ENCODE assay signal across 1 cellular context in the genomic region with DNA sequence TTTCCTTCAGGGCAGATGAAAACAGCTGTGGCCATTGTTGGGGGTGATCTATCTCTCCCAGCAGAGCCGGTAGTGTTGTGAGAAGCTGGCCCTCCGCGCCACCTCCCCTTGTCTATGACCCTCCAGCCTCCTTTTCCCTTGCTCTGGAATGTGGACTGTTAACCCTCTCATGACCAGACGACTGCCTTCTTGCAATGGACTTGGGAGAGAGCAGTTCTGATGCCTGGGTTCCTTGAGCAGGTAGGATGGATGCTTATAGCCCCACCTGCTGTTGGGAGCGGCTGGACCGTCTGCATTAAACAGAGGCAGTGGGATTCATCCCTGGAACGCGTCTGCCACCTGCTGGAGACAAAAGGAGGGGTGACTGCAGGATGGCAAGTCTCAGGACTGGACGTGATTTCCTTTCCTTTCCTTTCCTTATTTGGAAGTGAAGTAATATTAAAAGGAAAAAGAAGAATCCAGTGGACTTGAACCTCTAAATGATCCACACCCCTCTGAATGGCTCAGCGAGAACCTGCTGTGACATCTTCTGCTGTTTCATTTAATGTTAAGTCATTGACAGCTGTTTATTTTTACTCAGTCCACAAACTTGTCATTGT.
TF ChIP-seq lines count a peak whose summit lies in the region.

No MANE protein-coding gene starts in this region.

TF ChIP-seq in HepG2, 621 proteins besides CTCF, POLR2A, EP300 and RAD21 (continued from another document and continues in another):
- TF ChIP-seq, protein P1, sequence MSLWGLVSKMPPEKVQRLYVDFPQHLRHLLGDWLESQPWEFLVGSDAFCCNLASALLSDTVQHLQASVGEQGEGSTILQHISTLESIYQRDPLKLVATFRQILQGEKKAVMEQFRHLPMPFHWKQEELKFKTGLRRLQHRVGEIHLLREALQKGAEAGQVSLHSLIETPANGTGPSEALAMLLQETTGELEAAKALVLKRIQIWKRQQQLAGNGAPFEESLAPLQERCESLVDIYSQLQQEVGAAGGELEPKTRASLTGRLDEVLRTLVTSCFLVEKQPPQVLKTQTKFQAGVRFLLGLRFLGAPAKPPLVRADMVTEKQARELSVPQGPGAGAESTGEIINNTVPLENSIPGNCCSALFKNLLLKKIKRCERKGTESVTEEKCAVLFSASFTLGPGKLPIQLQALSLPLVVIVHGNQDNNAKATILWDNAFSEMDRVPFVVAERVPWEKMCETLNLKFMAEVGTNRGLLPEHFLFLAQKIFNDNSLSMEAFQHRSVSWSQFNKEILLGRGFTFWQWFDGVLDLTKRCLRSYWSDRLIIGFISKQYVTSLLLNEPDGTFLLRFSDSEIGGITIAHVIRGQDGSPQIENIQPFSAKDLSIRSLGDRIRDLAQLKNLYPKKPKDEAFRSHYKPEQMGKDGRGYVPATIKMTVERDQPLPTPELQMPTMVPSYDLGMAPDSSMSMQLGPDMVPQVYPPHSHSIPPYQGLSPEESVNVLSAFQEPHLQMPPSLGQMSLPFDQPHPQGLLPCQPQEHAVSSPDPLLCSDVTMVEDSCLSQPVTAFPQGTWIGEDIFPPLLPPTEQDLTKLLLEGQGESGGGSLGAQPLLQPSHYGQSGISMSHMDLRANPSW (CRISPR knock-in tag; IDR thresholded peaks at IDR 0.05; ENCODE audit: borderline replicate concordance), result no peak
- no peak for TF ChIP-seq ZNF143 (CRISPR knock-in tag; IDR thresholded peaks at IDR 0.05)
- TF ChIP-seq ZSCAN29 (CRISPR knock-in tag; conservative IDR thresholded peaks at IDR 0.05), result no peak
- no peak for TF ChIP-seq SIN3B (IDR thresholded peaks at IDR 0.05; ENCODE audit: low read length)
- no peak for TF ChIP-seq ADNP (CRISPR knock-in tag; IDR thresholded peaks at IDR 0.05)
- TF ChIP-seq ZBTB7A (CRISPR knock-in tag; IDR thresholded peaks at IDR 0.05), result no peak
- TF ChIP-seq KLF12 (CRISPR knock-in tag; IDR thresholded peaks at IDR 0.05; ENCODE audit: borderline replicate concordance), result no peak
- TF ChIP-seq SATB2 (CRISPR knock-in tag; IDR thresholded peaks at IDR 0.05), result no peak
- no peak for TF ChIP-seq RFX3 (CRISPR knock-in tag; IDR thresholded peaks at IDR 0.05)
- no peak for TF ChIP-seq ZFP36L2 (CRISPR knock-in tag; IDR thresholded peaks at IDR 0.05)
- TF ChIP-seq ZNF510 (CRISPR knock-in tag; IDR thresholded peaks at IDR 0.05; ENCODE audit: low read depth), result peak; percentile 55; the same call in 1 of the 2 replicates
- TF ChIP-seq, protein P2, sequence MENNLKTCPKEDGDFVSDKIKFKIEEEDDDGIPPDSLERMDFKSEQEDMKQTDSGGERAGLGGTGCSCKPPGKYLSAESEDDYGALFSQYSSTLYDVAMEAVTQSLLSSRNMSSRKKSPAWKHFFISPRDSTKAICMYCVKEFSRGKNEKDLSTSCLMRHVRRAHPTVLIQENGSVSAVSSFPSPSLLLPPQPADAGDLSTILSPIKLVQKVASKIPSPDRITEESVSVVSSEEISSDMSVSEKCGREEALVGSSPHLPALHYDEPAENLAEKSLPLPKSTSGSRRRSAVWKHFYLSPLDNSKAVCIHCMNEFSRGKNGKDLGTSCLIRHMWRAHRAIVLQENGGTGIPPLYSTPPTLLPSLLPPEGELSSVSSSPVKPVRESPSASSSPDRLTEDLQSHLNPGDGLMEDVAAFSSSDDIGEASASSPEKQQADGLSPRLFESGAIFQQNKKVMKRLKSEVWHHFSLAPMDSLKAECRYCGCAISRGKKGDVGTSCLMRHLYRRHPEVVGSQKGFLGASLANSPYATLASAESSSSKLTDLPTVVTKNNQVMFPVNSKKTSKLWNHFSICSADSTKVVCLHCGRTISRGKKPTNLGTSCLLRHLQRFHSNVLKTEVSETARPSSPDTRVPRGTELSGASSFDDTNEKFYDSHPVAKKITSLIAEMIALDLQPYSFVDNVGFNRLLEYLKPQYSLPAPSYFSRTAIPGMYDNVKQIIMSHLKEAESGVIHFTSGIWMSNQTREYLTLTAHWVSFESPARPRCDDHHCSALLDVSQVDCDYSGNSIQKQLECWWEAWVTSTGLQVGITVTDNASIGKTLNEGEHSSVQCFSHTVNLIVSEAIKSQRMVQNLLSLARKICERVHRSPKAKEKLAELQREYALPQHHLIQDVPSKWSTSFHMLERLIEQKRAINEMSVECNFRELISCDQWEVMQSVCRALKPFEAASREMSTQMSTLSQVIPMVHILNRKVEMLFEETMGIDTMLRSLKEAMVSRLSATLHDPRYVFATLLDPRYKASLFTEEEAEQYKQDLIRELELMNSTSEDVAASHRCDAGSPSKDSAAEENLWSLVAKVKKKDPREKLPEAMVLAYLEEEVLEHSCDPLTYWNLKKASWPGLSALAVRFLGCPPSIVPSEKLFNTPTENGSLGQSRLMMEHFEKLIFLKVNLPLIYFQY (CRISPR knock-in tag; IDR thresholded peaks at IDR 0.05; ENCODE audit: borderline replicate concordance), result 0 out of 2 replicates have a peak, but pooled peaks have one; percentile 57
- TF ChIP-seq, protein P3, sequence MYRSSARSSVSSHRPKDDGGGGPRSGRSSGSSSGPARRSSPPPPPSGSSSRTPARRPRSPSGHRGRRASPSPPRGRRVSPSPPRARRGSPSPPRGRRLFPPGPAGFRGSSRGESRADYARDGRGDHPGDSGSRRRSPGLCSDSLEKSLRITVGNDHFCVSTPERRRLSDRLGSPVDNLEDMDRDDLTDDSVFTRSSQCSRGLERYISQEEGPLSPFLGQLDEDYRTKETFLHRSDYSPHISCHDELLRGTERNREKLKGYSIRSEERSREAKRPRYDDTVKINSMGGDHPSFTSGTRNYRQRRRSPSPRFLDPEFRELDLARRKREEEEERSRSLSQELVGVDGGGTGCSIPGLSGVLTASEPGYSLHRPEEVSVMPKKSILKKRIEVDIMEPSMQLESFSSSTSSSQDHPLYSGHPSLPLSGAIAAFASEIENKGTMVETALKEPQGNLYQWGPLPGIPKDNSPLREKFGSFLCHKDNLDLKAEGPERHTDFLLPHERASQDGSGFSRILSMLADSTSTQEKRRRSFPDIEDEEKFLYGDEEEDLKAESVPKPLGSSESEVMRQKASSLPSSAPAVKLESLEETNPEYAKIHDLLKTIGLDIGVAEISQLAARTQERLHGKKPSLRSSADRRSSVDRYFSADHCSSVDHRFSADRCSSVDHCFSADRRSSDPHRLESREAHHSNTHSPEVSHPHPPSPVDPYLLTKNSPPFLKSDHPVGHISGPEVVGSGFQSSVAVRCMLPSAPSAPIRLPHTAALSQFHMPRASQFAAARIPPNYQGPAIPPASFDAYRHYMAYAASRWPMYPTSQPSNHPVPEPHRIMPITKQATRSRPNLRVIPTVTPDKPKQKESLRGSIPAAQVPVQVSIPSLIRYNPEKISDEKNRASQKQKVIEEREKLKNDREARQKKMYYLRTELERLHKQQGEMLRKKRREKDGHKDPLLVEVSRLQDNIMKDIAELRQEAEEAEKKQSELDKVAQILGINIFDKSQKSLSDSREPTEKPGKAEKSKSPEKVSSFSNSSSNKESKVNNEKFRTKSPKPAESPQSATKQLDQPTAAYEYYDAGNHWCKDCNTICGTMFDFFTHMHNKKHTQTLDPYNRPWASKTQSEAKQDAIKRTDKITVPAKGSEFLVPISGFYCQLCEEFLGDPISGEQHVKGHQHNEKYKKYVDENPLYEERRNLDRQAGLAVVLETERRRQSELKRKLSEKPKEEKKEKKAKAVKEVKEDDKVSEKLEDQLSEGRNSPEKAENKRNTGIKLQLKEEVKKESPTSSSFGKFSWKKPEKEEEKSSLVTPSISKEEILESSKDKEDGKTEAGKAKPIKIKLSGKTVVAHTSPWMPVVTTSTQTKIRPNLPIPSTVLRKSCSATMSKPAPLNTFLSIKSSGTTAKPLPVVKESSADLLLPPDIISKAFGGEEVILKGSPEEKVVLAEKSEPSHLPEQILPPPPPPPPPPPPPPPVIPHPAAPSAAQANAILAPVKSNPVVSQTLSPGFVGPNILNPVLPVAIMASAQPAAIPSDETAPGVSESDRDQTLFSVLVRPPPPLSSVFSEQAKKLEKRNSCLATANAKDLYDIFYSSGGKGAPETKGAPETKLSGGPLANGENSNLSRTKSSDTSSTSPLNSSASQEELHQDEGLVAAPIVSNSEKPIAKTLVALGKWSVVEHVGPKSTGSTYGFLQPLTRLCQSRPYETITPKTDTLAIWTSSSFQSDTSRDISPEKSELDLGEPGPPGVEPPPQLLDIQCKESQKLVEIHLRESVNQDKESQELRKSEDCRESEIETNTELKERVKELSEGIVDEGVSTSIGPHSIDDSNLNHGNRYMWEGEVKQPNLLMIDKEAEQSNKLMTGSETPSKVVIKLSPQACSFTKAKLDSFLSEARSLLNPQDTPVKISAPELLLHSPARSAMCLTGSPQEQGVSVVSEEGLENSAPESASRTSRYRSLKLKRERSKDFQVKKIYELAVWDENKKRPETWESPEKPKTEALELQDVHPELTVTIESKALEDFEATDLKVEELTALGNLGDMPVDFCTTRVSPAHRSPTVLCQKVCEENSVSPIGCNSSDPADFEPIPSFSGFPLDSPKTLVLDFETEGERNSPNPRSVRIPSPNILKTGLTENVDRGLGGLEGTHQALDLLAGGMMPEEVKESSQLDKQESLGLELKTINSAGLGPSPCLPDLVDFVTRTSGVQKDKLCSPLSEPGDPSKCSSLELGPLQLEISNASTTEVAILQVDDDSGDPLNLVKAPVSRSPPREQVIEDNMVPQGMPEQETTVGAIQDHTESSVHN (CRISPR knock-in tag; IDR thresholded peaks at IDR 0.05), result no peak
- TF ChIP-seq, protein P4, sequence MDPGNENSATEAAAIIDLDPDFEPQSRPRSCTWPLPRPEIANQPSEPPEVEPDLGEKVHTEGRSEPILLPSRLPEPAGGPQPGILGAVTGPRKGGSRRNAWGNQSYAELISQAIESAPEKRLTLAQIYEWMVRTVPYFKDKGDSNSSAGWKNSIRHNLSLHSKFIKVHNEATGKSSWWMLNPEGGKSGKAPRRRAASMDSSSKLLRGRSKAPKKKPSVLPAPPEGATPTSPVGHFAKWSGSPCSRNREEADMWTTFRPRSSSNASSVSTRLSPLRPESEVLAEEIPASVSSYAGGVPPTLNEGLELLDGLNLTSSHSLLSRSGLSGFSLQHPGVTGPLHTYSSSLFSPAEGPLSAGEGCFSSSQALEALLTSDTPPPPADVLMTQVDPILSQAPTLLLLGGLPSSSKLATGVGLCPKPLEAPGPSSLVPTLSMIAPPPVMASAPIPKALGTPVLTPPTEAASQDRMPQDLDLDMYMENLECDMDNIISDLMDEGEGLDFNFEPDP (CRISPR knock-in tag; conservative IDR thresholded peaks at IDR 0.05), result no peak
- TF ChIP-seq ZNF891 (CRISPR knock-in tag; IDR thresholded peaks at IDR 0.05), result 0 out of 2 replicates have a peak, but pooled peaks have one; percentile 60
- TF ChIP-seq, protein P5, sequence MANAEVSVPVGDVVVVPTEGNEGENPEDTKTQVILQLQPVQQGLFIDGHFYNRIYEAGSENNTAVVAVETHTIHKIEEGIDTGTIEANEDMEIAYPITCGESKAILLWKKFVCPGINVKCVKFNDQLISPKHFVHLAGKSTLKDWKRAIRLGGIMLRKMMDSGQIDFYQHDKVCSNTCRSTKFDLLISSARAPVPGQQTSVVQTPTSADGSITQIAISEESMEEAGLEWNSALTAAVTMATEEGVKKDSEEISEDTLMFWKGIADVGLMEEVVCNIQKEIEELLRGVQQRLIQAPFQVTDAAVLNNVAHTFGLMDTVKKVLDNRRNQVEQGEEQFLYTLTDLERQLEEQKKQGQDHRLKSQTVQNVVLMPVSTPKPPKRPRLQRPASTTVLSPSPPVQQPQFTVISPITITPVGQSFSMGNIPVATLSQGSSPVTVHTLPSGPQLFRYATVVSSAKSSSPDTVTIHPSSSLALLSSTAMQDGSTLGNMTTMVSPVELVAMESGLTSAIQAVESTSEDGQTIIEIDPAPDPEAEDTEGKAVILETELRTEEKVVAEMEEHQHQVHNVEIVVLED (CRISPR knock-in tag; IDR thresholded peaks at IDR 0.05; ENCODE audit: borderline replicate concordance), result no peak; the same call in 1 of the 2 replicates
- no peak for TF ChIP-seq SP5 (CRISPR knock-in tag; IDR thresholded peaks at IDR 0.05; ENCODE audit: borderline replicate concordance, low read depth)
- TF ChIP-seq, protein P6, sequence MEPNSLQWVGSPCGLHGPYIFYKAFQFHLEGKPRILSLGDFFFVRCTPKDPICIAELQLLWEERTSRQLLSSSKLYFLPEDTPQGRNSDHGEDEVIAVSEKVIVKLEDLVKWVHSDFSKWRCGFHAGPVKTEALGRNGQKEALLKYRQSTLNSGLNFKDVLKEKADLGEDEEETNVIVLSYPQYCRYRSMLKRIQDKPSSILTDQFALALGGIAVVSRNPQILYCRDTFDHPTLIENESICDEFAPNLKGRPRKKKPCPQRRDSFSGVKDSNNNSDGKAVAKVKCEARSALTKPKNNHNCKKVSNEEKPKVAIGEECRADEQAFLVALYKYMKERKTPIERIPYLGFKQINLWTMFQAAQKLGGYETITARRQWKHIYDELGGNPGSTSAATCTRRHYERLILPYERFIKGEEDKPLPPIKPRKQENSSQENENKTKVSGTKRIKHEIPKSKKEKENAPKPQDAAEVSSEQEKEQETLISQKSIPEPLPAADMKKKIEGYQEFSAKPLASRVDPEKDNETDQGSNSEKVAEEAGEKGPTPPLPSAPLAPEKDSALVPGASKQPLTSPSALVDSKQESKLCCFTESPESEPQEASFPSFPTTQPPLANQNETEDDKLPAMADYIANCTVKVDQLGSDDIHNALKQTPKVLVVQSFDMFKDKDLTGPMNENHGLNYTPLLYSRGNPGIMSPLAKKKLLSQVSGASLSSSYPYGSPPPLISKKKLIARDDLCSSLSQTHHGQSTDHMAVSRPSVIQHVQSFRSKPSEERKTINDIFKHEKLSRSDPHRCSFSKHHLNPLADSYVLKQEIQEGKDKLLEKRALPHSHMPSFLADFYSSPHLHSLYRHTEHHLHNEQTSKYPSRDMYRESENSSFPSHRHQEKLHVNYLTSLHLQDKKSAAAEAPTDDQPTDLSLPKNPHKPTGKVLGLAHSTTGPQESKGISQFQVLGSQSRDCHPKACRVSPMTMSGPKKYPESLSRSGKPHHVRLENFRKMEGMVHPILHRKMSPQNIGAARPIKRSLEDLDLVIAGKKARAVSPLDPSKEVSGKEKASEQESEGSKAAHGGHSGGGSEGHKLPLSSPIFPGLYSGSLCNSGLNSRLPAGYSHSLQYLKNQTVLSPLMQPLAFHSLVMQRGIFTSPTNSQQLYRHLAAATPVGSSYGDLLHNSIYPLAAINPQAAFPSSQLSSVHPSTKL (CRISPR knock-in tag; IDR thresholded peaks at IDR 0.05), result peak; percentile 70
- TF ChIP-seq, protein P7, sequence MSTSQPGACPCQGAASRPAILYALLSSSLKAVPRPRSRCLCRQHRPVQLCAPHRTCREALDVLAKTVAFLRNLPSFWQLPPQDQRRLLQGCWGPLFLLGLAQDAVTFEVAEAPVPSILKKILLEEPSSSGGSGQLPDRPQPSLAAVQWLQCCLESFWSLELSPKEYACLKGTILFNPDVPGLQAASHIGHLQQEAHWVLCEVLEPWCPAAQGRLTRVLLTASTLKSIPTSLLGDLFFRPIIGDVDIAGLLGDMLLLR (CRISPR knock-in tag; IDR thresholded peaks at IDR 0.05), result no peak
- TF ChIP-seq FOXK1 (CRISPR knock-in tag; IDR thresholded peaks at IDR 0.05; ENCODE audit: borderline replicate concordance, low read depth), result peak; percentile 62; the same call in 1 of the 2 replicates
